9 cellular contexts compared by ENCODE assay signal in the genomic region with DNA sequence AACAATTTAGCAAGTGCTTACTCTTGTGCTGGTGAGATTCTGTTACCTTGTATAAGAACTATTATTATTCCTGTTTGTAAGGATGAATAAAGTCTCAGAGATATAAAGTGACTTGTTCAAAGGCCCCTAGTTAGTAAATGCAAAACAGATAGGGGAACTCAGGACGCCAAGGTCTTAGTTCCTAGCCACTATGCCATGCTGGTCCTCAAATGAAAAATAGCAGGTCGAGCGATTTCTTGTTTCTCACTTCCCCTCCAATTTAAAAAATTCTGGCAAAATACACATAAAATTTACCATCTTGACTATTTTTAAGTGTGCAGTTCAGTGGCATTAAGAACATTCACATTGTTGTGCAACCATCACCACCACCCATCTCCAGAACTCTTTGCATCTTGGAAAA. TPM values are rescaled to one million over a fixed set of nuclear protein-coding genes. Genes with fewer than 3 reads are reported as not detected.
A peak's percentile ranks its signal among the peaks of the same experiment; 100 is the strongest.
DNase-seq lines count a peak whose midpoint lies in the region; ATAC-seq and TF ChIP-seq lines count a peak whose summit lies in the region.
"Had no signal": no experiment of that assay in that cellular context is flagged by ENCODE, and none has a peak within 500 bp of the region (broad histone marks: within the 10 kb centered on the region; RNA-seq: fewer than 3 reads in every experiment).

No MANE protein-coding gene starts in this region.

- no peak overlapping the region for H2AFZ ChIP-seq in neural progenitor cell (replicated peaks)

- no peaks in the 10 kb centered on the region for H3K9me3 ChIP-seq in CD4-positive, alpha-beta T cell (ENCODE audit: control insufficient read depth, low read length)
- H3K9me3 ChIP-seq in colonic mucosa (no peaks in the 10 kb centered on the region), neural progenitor cell (ENCODE audit: low read depth) (no peaks in the 10 kb centered on the region)

- peaks cover 34% of the 10 kb centered on the region for H3K36me3 Mint-ChIP-seq in CD4-positive, alpha-beta T cell (ENCODE audit: low read depth)
- H3K36me3 Mint-ChIP-seq in neural progenitor cell: peaks cover 4% of the 10 kb centered on the region

- H3K9ac ChIP-seq in colonic mucosa (ENCODE audit: low read depth in 2 of 2, low read length in 2 of 2): peak overlapping the region in 1 of 2 donors; percentile 97
- H3K9ac ChIP-seq in neural progenitor cell: no peak overlapping the region

- TF ChIP-seq CTCF in CD4-positive, alpha-beta T cell (IDR thresholded peaks at IDR 0.05): no peak
- TF ChIP-seq CTCF in NB4 (IDR thresholded peaks at IDR 0.05; ENCODE audit: low read depth, low read length): no peak
- TF ChIP-seq CTCF in colonic mucosa (IDR thresholded peaks at IDR 0.05): no peak
- TF ChIP-seq CTCF in neural progenitor cell (IDR thresholded peaks at IDR 0.05): no peak

- peaks cover 54% of the 10 kb centered on the region for H3K79me2 ChIP-seq in neural progenitor cell (ENCODE audit: low read depth)

- peaks cover 53% of the 10 kb centered on the region for H3K4me1 Mint-ChIP-seq in CD4-positive, alpha-beta T cell (ENCODE audit: low read depth)
- H3K4me1 Mint-ChIP-seq in neural progenitor cell: peaks cover 22% of the 10 kb centered on the region

- H3K27me3 Mint-ChIP-seq in CD4-positive, alpha-beta T cell: no peaks in the 10 kb centered on the region
- peaks cover 5% of the 10 kb centered on the region for H3K27me3 Mint-ChIP-seq in neural progenitor cell (ENCODE audit: insufficient read depth, low read depth)

- DNase-seq in CD4-positive, alpha-beta T cell: no peak
- DNase-seq in NB4 (ENCODE audit: low read depth) (no peak), colonic mucosa (no peak), neural progenitor cell (ENCODE audit: low spot score) (no peak), NCI-H2029 treated with DMSO at 0.1 percent for 48 hours (lab: John Stamatoyannopoulos, UW) (no peak), KG1 (lab: John Stamatoyannopoulos, UW) (no peak)

- peak overlapping the region; percentile 92 for H3K4me3 Mint-ChIP-seq in CD4-positive, alpha-beta T cell
- H3K4me3 Mint-ChIP-seq in neural progenitor cell: peak overlapping the region; percentile 94

- intact Hi-C loops in CD4-positive, alpha-beta T cell (cut with DNase I, micrococcal nuclease): loop anchor here in 1 of 2 experiments (1.0 to 5.0 kb wide), 3 partner anchors 20 to 108 kb away; no protein-coding TSS in a partner anchor
- intact Hi-C loops in colonic mucosa (cut with DNase I): no loop called here

- peaks cover 27% of the 10 kb centered on the region for H4K20me1 ChIP-seq in neural progenitor cell (ENCODE audit: low read depth)

- no peak overlapping the region for H3K27ac ChIP-seq in CD4-positive, alpha-beta T cell (ENCODE audit: low read depth, low read length)
- H3K27ac ChIP-seq in colonic mucosa: peak overlapping the region; percentile 92
- H3K27ac ChIP-seq in neural progenitor cell: no peak overlapping the region

- H3K4me1 ChIP-seq in colonic mucosa: peaks cover 4% of the 10 kb centered on the region
- peaks cover 6% of the 10 kb centered on the region for H3K4me1 ChIP-seq in neural progenitor cell

- TF ChIP-seq POLR2A in NB4 (IDR thresholded peaks at IDR 0.05; ENCODE audit: extremely low read depth, insufficient read length): no peak

- H3K4me2 ChIP-seq in neural progenitor cell: peak overlapping the region; percentile 83

- H3K27me3 ChIP-seq in CD4-positive, alpha-beta T cell (ENCODE audit: control insufficient read depth, insufficient read depth, low read length): no peaks in the 10 kb centered on the region
- H3K27me3 ChIP-seq in colonic mucosa: no peaks in the 10 kb centered on the region
- H3K27me3 ChIP-seq in neural progenitor cell: no peaks in the 10 kb centered on the region

- H3K36me3 ChIP-seq in colonic mucosa (no peaks in the 10 kb centered on the region), neural progenitor cell (no peaks in the 10 kb centered on the region)

- peaks cover 30% of the 10 kb centered on the region for H3F3A ChIP-seq in neural progenitor cell (ENCODE audit: low read depth)

- CTCF ChIA-PET in CD4-positive, alpha-beta T cell (lab: Charles Lee): interaction anchor here (0.9 to 1.4 kb wide), 3 partner anchors 12 to 23 kb away, joined by 3 to 7 read pairs (median 4); no protein-coding TSS in a partner anchor

- ATAC-seq in CD4-positive, alpha-beta T cell (ENCODE audit: poor library complexity): no peak
- no peak for ATAC-seq in HG03159 (IDR thresholded peaks at IDR 0.05; ENCODE audit: unreplicated experiment)
- ATAC-seq in HG03039 (IDR thresholded peaks at IDR 0.05; ENCODE audit: unreplicated experiment): no peak

- H3K27ac Mint-ChIP-seq in CD4-positive, alpha-beta T cell: peak overlapping the region; percentile 100
- H3K27ac Mint-ChIP-seq in neural progenitor cell: no peak overlapping the region

- H3K4me3 ChIP-seq in NB4 (ENCODE audit: low read depth, low read length) (peak overlapping the region; percentile 84), colonic mucosa (peak overlapping the region; percentile 65), neural progenitor cell (peak overlapping the region; percentile 75)

- POLR2A ChIA-PET in CD4-positive, alpha-beta T cell (lab: Charles Lee): interaction anchor here (0.7 to 5.9 kb wide), 8 partner anchors 9 to 394 kb away, joined by 3 to 74 read pairs (median 3); a partner anchor contains a TSS

- no peaks in the 10 kb centered on the region for H3K9me3 Mint-ChIP-seq in CD4-positive, alpha-beta T cell
- H3K9me3 Mint-ChIP-seq in neural progenitor cell: no peaks in the 10 kb centered on the region

RNA-seq across cellular contexts. Expression of a gene that starts 1.1 kb away (rescaled TPM):
- total RNA-seq in CD4-positive, alpha-beta T cell: 100 to 1,000 TPM; 217 to 232 TPM
- total RNA-seq in colonic mucosa: 100 to 1,000 TPM; 136 to 201 TPM
- total RNA-seq in neural progenitor cell (ENCODE audit: low replicate concordance): 41.9 and 96.4 TPM in 2 replicates

RNA-seq across cellular contexts. Expression of a gene that starts 12.3 kb away (rescaled TPM):
- total RNA-seq in CD4-positive, alpha-beta T cell: 100 to 1,000 TPM; 666 to 672 TPM
- total RNA-seq in colonic mucosa (100 to 1,000 TPM; 127 to 148 TPM), neural progenitor cell (ENCODE audit: low replicate concordance) (61.4 and 61.9 TPM in 2 replicates)

RNA-seq across cellular contexts. Expression of a gene that starts 34.6 kb away (rescaled TPM):
- total RNA-seq in CD4-positive, alpha-beta T cell: 10 to 100 TPM; 17.8 to 21.0 TPM
- total RNA-seq in colonic mucosa (100 to 1,000 TPM; 281 to 404 TPM), neural progenitor cell (ENCODE audit: low replicate concordance) (23.6 and 83.6 TPM in 2 replicates)

RNA-seq across cellular contexts. Expression of a gene that starts 41.4 kb away (rescaled TPM):
- 10 to 100 TPM; 31.7 to 39.1 TPM for total RNA-seq in CD4-positive, alpha-beta T cell
- total RNA-seq in colonic mucosa (100 to 1,000 TPM; 216 to 302 TPM), neural progenitor cell (ENCODE audit: low replicate concordance) (38.0 and 177 TPM in 2 replicates)

RNA-seq across cellular contexts. Expression of a gene that starts 52.4 kb away (rescaled TPM):
- total RNA-seq in CD4-positive, alpha-beta T cell: not detected
- total RNA-seq in colonic mucosa: under 1 TPM; 0.12 to 0.32 TPM
- 0.31 TPM in 1 of 2 replicates, not detected in the other for total RNA-seq in neural progenitor cell (ENCODE audit: low replicate concordance)
- total RNA-seq: myocyte had no signal

Comparison
In these comparisons a context has a peak if more than half of its experiments do, and no peak if none do; other contexts are left out.
1. RNA of a gene that starts 12.3 kb away (total RNA-seq): 666 to 672 TPM in CD4-positive, alpha-beta T cell; 127 to 148 TPM in colonic mucosa and 61.4 to 61.9 TPM in neural progenitor cell; every median in the first group is over 4 times any median in the second.
2. Peak in every context shown above with its lines, with median percentiles within 50 percentile points of each other: H3K4me3 ChIP-seq.